ENCODE assay signal across 1 cellular context in genomic region chr6:110180228-110181008, GRCh38.
A peak's percentile ranks its signal among the peaks of the same experiment; 100 is the strongest.
TF ChIP-seq lines count a peak whose summit lies in the region.

TSS of gene CDC40 (plus strand) at chr6:110180427. CDS start at chr6:110180445, 18 bp downstream.

TF ChIP-seq in K562, 482 proteins besides CTCF, POLR2A, EP300 and RAD21 (continued from another document and continues in another):
- TF ChIP-seq HMBOX1 (IDR thresholded peaks at IDR 0.05) (no peak), ZBTB17 (CRISPR knock-in tag; IDR thresholded peaks at IDR 0.05) (no peak), ZSCAN32 (CRISPR knock-in tag; IDR thresholded peaks at IDR 0.05) (no peak), SFPQ (IDR thresholded peaks at IDR 0.05; ENCODE audit: low read depth, low read length) (no peak), NFATC3 (IDR thresholded peaks at IDR 0.05) (no peak), RNF2 (IDR thresholded peaks at IDR 0.05) (no peak), NEUROD1 (IDR thresholded peaks at IDR 0.05; ENCODE audit: borderline replicate concordance, low read depth, low read length, partially characterized antibody) (no peak), ZNF239 (CRISPR knock-in tag; IDR thresholded peaks at IDR 0.05) (no peak), ATF3 (IDR thresholded peaks at IDR 0.05) (no peak), ATF3 (CRISPR knock-in tag; conservative IDR thresholded peaks at IDR 0.05) (no peak), SMC3 (conservative IDR thresholded peaks at IDR 0.05; ENCODE audit: insufficient read depth, low read depth, low read length) (no peak), RNF219 (CRISPR knock-in tag; IDR thresholded peaks at IDR 0.05) (no peak), ESRRB (CRISPR knock-in tag; IDR thresholded peaks at IDR 0.05; ENCODE audit: borderline replicate concordance) (no peak), CHD7 (IDR thresholded peaks at IDR 0.05; ENCODE audit: low read depth, low read length) (no peak), XRCC5 (IDR thresholded peaks at IDR 0.05; ENCODE audit: low read depth, low read length) (peak; percentile 29; the same call in 1 of the 2 replicates), FOXJ3 (CRISPR knock-in tag; IDR thresholded peaks at IDR 0.05) (no peak), SMAD1 (IDR thresholded peaks at IDR 0.05; ENCODE audit: low read depth, low read length, partially characterized antibody) (no peak), USF2 (CRISPR knock-in tag; IDR thresholded peaks at IDR 0.05) (no peak), NFE2 (IDR thresholded peaks at IDR 0.05; ENCODE audit: low read depth) (no peak), LARP7 (IDR thresholded peaks at IDR 0.05) (no peak), GABPB2 (CRISPR knock-in tag; conservative IDR thresholded peaks at IDR 0.05) (no peak), UBTF (IDR thresholded peaks at IDR 0.05; ENCODE audit: borderline replicate concordance in 1 of 2, low read depth in 2 of 2, low read length in 2 of 2) (no peak), CUX1 (CRISPR knock-in tag; IDR thresholded peaks at IDR 0.05) (no peak), NCOA1 (IDR thresholded peaks at IDR 0.05; ENCODE audit: low read depth) (no peak), CXXC5 (CRISPR knock-in tag; IDR thresholded peaks at IDR 0.05) (no peak), THAP7 (CRISPR knock-in tag; IDR thresholded peaks at IDR 0.05) (no peak)
